ENCODE assay signal across 9 cellular contexts in genomic region chr13:40981949-40982348, GRCh38. TPM values are rescaled to one million over a fixed set of nuclear protein-coding genes. Genes with fewer than 3 reads are reported as not detected.
DNase-seq lines count a peak whose midpoint lies in the region; ATAC-seq and TF ChIP-seq lines count a peak whose summit lies in the region.
"Had no signal": no experiment of that assay in that cellular context is flagged by ENCODE, and none has a peak within 500 bp of the region (broad histone marks: within the 10 kb centered on the region; RNA-seq: fewer than 3 reads in every experiment).

No MANE protein-coding gene starts in this region.

- H3K27me3 Mint-ChIP-seq in activated naive CD4-positive, alpha-beta T cell treated with anti-CD3 and anti-CD28 coated beads, Interleukin-2, amount 50 U/mL, for 24 hours = no peaks in the 10 kb centered on the region
- no peaks in the 10 kb centered on the region for H3K27me3 Mint-ChIP-seq in activated naive CD8-positive, alpha-beta T cell treated with anti-CD3 and anti-CD28 coated beads for 36 hours
- no peaks in the 10 kb centered on the region for H3K27me3 Mint-ChIP-seq in memory B cell

- intact Hi-C loops in tibial artery (cut with DNase I; ENCODE audit: low total_unique reads) = no loop called here

- no peaks in the 10 kb centered on the region for H3K9me3 ChIP-seq in tibial artery

- no peaks in the 10 kb centered on the region for H3K9me3 Mint-ChIP-seq in activated naive CD4-positive, alpha-beta T cell treated with anti-CD3 and anti-CD28 coated beads, Interleukin-2, amount 50 U/mL, for 24 hours
- H3K9me3 Mint-ChIP-seq in activated naive CD8-positive, alpha-beta T cell treated with anti-CD3 and anti-CD28 coated beads for 36 hours = no peaks in the 10 kb centered on the region
- H3K9me3 Mint-ChIP-seq in memory B cell = no peaks in the 10 kb centered on the region

- peaks cover 0 to 4% (median 0%) of the 10 kb centered on the region in 3 donors for H3K36me3 ChIP-seq in tibial artery

- TF ChIP-seq CTCF in tibial artery (IDR thresholded peaks at IDR 0.05) = no peak

- no peaks in the 10 kb centered on the region for H3K27me3 ChIP-seq in tibial artery

- peak overlapping the region in 1 of 2 donors; percentile 49 for H3K27ac ChIP-seq in tibial artery

- H3K4me1 ChIP-seq in tibial artery = peaks cover 0 to 61% (median 31%) of the 10 kb centered on the region in 4 donors

- peak overlapping the region; percentile 21 to 24 for H3K4me3 ChIP-seq in tibial artery

- peak overlapping the region; percentile 95 for H3K4me3 Mint-ChIP-seq in activated naive CD4-positive, alpha-beta T cell treated with anti-CD3 and anti-CD28 coated beads, Interleukin-2, amount 50 U/mL, for 24 hours
- peak overlapping the region; percentile 90 for H3K4me3 Mint-ChIP-seq in activated naive CD8-positive, alpha-beta T cell treated with anti-CD3 and anti-CD28 coated beads for 36 hours
- peak overlapping the region; percentile 68 for H3K4me3 Mint-ChIP-seq in memory B cell

- H3K4me1 Mint-ChIP-seq in activated naive CD4-positive, alpha-beta T cell treated with anti-CD3 and anti-CD28 coated beads, Interleukin-2, amount 50 U/mL, for 24 hours = peaks cover 64% of the 10 kb centered on the region
- H3K4me1 Mint-ChIP-seq in activated naive CD8-positive, alpha-beta T cell treated with anti-CD3 and anti-CD28 coated beads for 36 hours = peaks cover 52% of the 10 kb centered on the region
- peaks cover 60% of the 10 kb centered on the region for H3K4me1 Mint-ChIP-seq in memory B cell

- peak overlapping the region; percentile 99 for H3K27ac Mint-ChIP-seq in activated naive CD4-positive, alpha-beta T cell treated with anti-CD3 and anti-CD28 coated beads, Interleukin-2, amount 50 U/mL, for 24 hours
- peak overlapping the region; percentile 94 for H3K27ac Mint-ChIP-seq in activated naive CD8-positive, alpha-beta T cell treated with anti-CD3 and anti-CD28 coated beads for 36 hours
- peak overlapping the region; percentile 94 for H3K27ac Mint-ChIP-seq in memory B cell

- ATAC-seq in memory B cell (ENCODE audit: low read depth) (no peak), HG03280 (IDR thresholded peaks at IDR 0.05; ENCODE audit: unreplicated experiment) (no peak)

- H3K36me3 Mint-ChIP-seq in activated naive CD4-positive, alpha-beta T cell treated with anti-CD3 and anti-CD28 coated beads, Interleukin-2, amount 50 U/mL, for 24 hours = peaks cover 11% of the 10 kb centered on the region
- H3K36me3 Mint-ChIP-seq in activated naive CD8-positive, alpha-beta T cell treated with anti-CD3 and anti-CD28 coated beads for 36 hours = peaks cover 41% of the 10 kb centered on the region
- peaks cover 24% of the 10 kb centered on the region for H3K36me3 Mint-ChIP-seq in memory B cell

- DNase-seq in activated naive CD4-positive, alpha-beta T cell treated with Interleukin-2 at 50 U/mL for 16 hours = no peak
- DNase-seq in activated naive CD8-positive, alpha-beta T cell treated with anti-CD3 and anti-CD28 coated beads for 36 hours = no peak
- no peak for DNase-seq in memory B cell (ENCODE audit: low spot score in 2 of 2)
- no peak for DNase-seq in tibial artery
- DNase-seq in NCI-H748 treated with DMSO at 0.1 percent for 48 hours (lab: John Stamatoyannopoulos, UW) = no peak
- DNase-seq in inferior parietal cortex (ENCODE audit: extremely low spot score) = no peak
- DNase-seq: posterior cingulate gyrus had no signal

RNA-seq across cellular contexts. Expression of gene ELF1, which starts 37.2 kb away (rescaled TPM):
- 10 to 100 TPM; 93.3 to 97.9 TPM for total RNA-seq in activated naive CD8-positive, alpha-beta T cell treated with anti-CD3 and anti-CD28 coated beads for 36 hours
